23 cellular contexts compared by ENCODE assay signal in genomic region chr7:100023526-100023925, GRCh38. TPM values are rescaled to one million over a fixed set of nuclear protein-coding genes. Genes with fewer than 3 reads are reported as not detected.
DNase-seq lines count a peak whose midpoint lies in the region; ATAC-seq and TF ChIP-seq lines count a peak whose summit lies in the region.
"Had no signal": no experiment of that assay in that cellular context is flagged by ENCODE, and none has a peak within 500 bp of the region (broad histone marks: within the 10 kb centered on the region; RNA-seq: fewer than 3 reads in every experiment).

No MANE protein-coding gene starts in this region.

- H2AFZ ChIP-seq in hepatocyte: no peak overlapping the region

- TF ChIP-seq POLR2A in suprapubic skin (IDR thresholded peaks at IDR 0.05) (no peak), heart left ventricle (IDR thresholded peaks at IDR 0.05) (no peak)

- H4K20me1 ChIP-seq in hepatocyte (ENCODE audit: insufficient read depth, poor library complexity, severe bottlenecking): peaks cover 28% of the 10 kb centered on the region

- no peak for TF ChIP-seq EP300 in suprapubic skin (IDR thresholded peaks at IDR 0.05)

- peak overlapping the region; percentile 19 for H3K27ac Mint-ChIP-seq in activated T-cell treated with anti-CD3 and anti-CD28 coated beads, Interleukin-2, amount 50 U/mL, for 72 hours
- H3K27ac Mint-ChIP-seq in naive thymus-derived CD4-positive, alpha-beta T cell: no peak overlapping the region
- H3K27ac Mint-ChIP-seq: immature natural killer cell, nephron had no signal

- intact Hi-C loops in heart left ventricle (cut with DNase I): no loop called here
- intact Hi-C loops in naive thymus-derived CD4-positive, alpha-beta T cell (cut with micrococcal nuclease): no loop called here

- no peaks in the 10 kb centered on the region for H3K27me3 ChIP-seq in hepatocyte
- H3K27me3 ChIP-seq in suprapubic skin: no peaks in the 10 kb centered on the region
- no peaks in the 10 kb centered on the region for H3K27me3 ChIP-seq in heart left ventricle
- no peaks in the 10 kb centered on the region for H3K27me3 ChIP-seq in naive thymus-derived CD4-positive, alpha-beta T cell (ENCODE audit: control insufficient read depth in 2 of 2, insufficient read depth in 2 of 2, low read length in 2 of 2)
- H3K27me3 ChIP-seq: testis had no signal

- no peak for ATAC-seq in activated T-cell treated with anti-CD3 and anti-CD28 coated beads, Interleukin-2, amount 50 U/mL, for 72 hours (replicated peaks in 1 of 2)
- ATAC-seq in activated T-cell treated with anti-CD3 and anti-CD28 coated beads, Interleukin-2, amount 50 U/mL, for 4 hours: no peak
- no peak for ATAC-seq in heart left ventricle
- no peak for ATAC-seq in naive thymus-derived CD4-positive, alpha-beta T cell
- ATAC-seq: A549, Panc1 had no signal

- H3K4me1 ChIP-seq in hepatocyte (ENCODE audit: insufficient read depth) (peaks cover 5% of the 10 kb centered on the region), suprapubic skin (peaks cover 42% of the 10 kb centered on the region), heart left ventricle (peaks cover 0 to 21% (median 6%) of the 10 kb centered on the region in 12 donors)
- H3K4me1 ChIP-seq in naive thymus-derived CD4-positive, alpha-beta T cell (ENCODE audit: control insufficient read depth in 2 of 2, insufficient read depth in 2 of 2, low read length in 2 of 2): no peaks in the 10 kb centered on the region
- H3K4me1 ChIP-seq: A549 had no signal

- H3K36me3 ChIP-seq in hepatocyte (replicated peaks; ENCODE audit: insufficient read depth, low read depth) (no peaks in the 10 kb centered on the region), suprapubic skin (peaks cover 54% of the 10 kb centered on the region), heart left ventricle (peaks cover 0 to 77% (median 68%) of the 10 kb centered on the region in 9 donors)
- H3K36me3 ChIP-seq in naive thymus-derived CD4-positive, alpha-beta T cell (ENCODE audit: control insufficient read depth in 2 of 3, insufficient read depth in 3 of 3, low read length in 3 of 3): peaks cover 15 to 58% (median 16%) of the 10 kb centered on the region in 3 experiments

- H3K4me2 ChIP-seq in hepatocyte: peak overlapping the region; percentile 8
- H3K4me2 ChIP-seq: A549 had no signal

- 96% methylated on average over 12 of the region's 12 CpGs for whole genome bisulfite sequencing in hepatocyte (ENCODE audit: low lambda C conversion rate, missing lambda C conversion rate)
- WGBS in suprapubic skin: 77% methylated on average over 12 of the region's 12 CpGs
- 90 to 96% (median 95%) methylated on average over 12 of the region's 12 CpGs for WGBS in heart left ventricle, 4 donors

- TF ChIP-seq CTCF in hepatocyte (IDR thresholded peaks at IDR 0.05; ENCODE audit: poor library complexity) (no peak), suprapubic skin (IDR thresholded peaks at IDR 0.05) (no peak), heart left ventricle (IDR thresholded peaks at IDR 0.05) (no peak)

- POLR2A ChIA-PET in naive thymus-derived CD4-positive, alpha-beta T cell (lab: Charles Lee): no interaction called here

- peak overlapping the region; percentile 27 for H3K27ac ChIP-seq in hepatocyte
- H3K27ac ChIP-seq in suprapubic skin: peak overlapping the region; percentile 54
- no peak overlapping the region for H3K27ac ChIP-seq in heart left ventricle
- H3K27ac ChIP-seq in naive thymus-derived CD4-positive, alpha-beta T cell (ENCODE audit: low read depth, low read length): no peak overlapping the region
- H3K27ac ChIP-seq: A549, lower lobe of right lung, testis had no signal

- H3K4me3 Mint-ChIP-seq in activated T-cell treated with anti-CD3 and anti-CD28 coated beads, Interleukin-2, amount 50 U/mL, for 72 hours: no peak overlapping the region
- no peak overlapping the region for H3K4me3 Mint-ChIP-seq in activated T-cell treated with anti-CD3 and anti-CD28 coated beads, Interleukin-2, amount 50 U/mL, for 4 hours
- no peak overlapping the region for H3K4me3 Mint-ChIP-seq in naive thymus-derived CD4-positive, alpha-beta T cell
- H3K4me3 Mint-ChIP-seq: immature natural killer cell, nephron had no signal

- no peaks in the 10 kb centered on the region for H3K27me3 Mint-ChIP-seq in activated T-cell treated with anti-CD3 and anti-CD28 coated beads, Interleukin-2, amount 50 U/mL, for 72 hours (ENCODE audit: low read depth)
- no peaks in the 10 kb centered on the region for H3K27me3 Mint-ChIP-seq in activated T-cell treated with anti-CD3 and anti-CD28 coated beads, Interleukin-2, amount 50 U/mL, for 4 hours (ENCODE audit: low read depth)
- no peaks in the 10 kb centered on the region for H3K27me3 Mint-ChIP-seq in naive thymus-derived CD4-positive, alpha-beta T cell

- no peaks in the 10 kb centered on the region for H3K9me2 ChIP-seq in hepatocyte (replicated peaks; ENCODE audit: insufficient read depth)

- no peak overlapping the region for H3K4me3 ChIP-seq in hepatocyte
- H3K4me3 ChIP-seq in suprapubic skin: no peak overlapping the region
- no peak overlapping the region for H3K4me3 ChIP-seq in heart left ventricle
- no peak overlapping the region for H3K4me3 ChIP-seq in naive thymus-derived CD4-positive, alpha-beta T cell (ENCODE audit: low read length)
- H3K4me3 ChIP-seq: A549, HAP-1, lower lobe of right lung, skin epidermis, testis had no signal

- no peaks in the 10 kb centered on the region for H3K9me3 Mint-ChIP-seq in activated T-cell treated with anti-CD3 and anti-CD28 coated beads, Interleukin-2, amount 50 U/mL, for 72 hours
- no peaks in the 10 kb centered on the region for H3K9me3 Mint-ChIP-seq in activated T-cell treated with anti-CD3 and anti-CD28 coated beads, Interleukin-2, amount 50 U/mL, for 4 hours
- peaks cover 0 to 1% (median 0%) of the 10 kb centered on the region in 11 donors for H3K9me3 Mint-ChIP-seq in naive thymus-derived CD4-positive, alpha-beta T cell
- H3K9me3 Mint-ChIP-seq: immature natural killer cell, nephron had no signal

- peaks cover 74% of the 10 kb centered on the region for H3K79me2 ChIP-seq in hepatocyte

- peaks cover 12 to 38% of the 10 kb centered on the region in 2 donors for H3K36me3 Mint-ChIP-seq in activated T-cell treated with anti-CD3 and anti-CD28 coated beads, Interleukin-2, amount 50 U/mL, for 72 hours (ENCODE audit: insufficient read depth in 2 of 2)
- H3K36me3 Mint-ChIP-seq in activated T-cell treated with anti-CD3 and anti-CD28 coated beads, Interleukin-2, amount 50 U/mL, for 4 hours (ENCODE audit: insufficient read depth): peaks cover 24% of the 10 kb centered on the region
- H3K36me3 Mint-ChIP-seq in naive thymus-derived CD4-positive, alpha-beta T cell: peaks cover 4 to 17% (median 10%) of the 10 kb centered on the region in 5 donors

- CTCF ChIA-PET in naive thymus-derived CD4-positive, alpha-beta T cell (lab: Charles Lee): no interaction called here

- H3K9me3 ChIP-seq in hepatocyte (ENCODE audit: low read depth): no peaks in the 10 kb centered on the region
- no peaks in the 10 kb centered on the region for H3K9me3 ChIP-seq in suprapubic skin
- H3K9me3 ChIP-seq in heart left ventricle: no peaks in the 10 kb centered on the region
- H3K9me3 ChIP-seq in naive thymus-derived CD4-positive, alpha-beta T cell (ENCODE audit: control insufficient read depth in 2 of 3, low read length in 3 of 3): no peaks in the 10 kb centered on the region
- H3K9me3 ChIP-seq: A549, HAP-1, lower lobe of right lung, testis had no signal

- no peak for DNase-seq in activated T-cell treated with anti-CD3 and anti-CD28 coated beads, Interleukin-2, amount 50 U/mL, for 72 hours
- DNase-seq in activated T-cell treated with anti-CD3 and anti-CD28 coated beads, Interleukin-2, amount 50 U/mL, for 4 hours: no peak
- DNase-seq in hepatocyte (ENCODE audit: low spot score) (no peak), suprapubic skin (ENCODE audit: low spot score in 2 of 2) (peak in 1 of 2 donors; percentile 75), heart left ventricle (no peak)
- no peak for DNase-seq in naive thymus-derived CD4-positive, alpha-beta T cell
- DNase-seq: activated CD4-positive, CD25-positive, alpha-beta regulatory T cell; activated effector memory CD4-positive, alpha-beta T cell treated with Interleukin-2 at 50 U/mL for 16 hours; effector CD8-positive, alpha-beta T cell; GDM1; immature natural killer cell; lower lobe of right lung; NCI-H1694; NCI-H82; stimulated activated CD4-positive, alpha-beta T cell treated with anti-CD3 and anti-CD28 coated beads, Interleukin-4, amount 100 ng/mL, for 24 hours; T-helper 9 cell; testis had no signal

- peaks cover 55% of the 10 kb centered on the region for H3K4me1 Mint-ChIP-seq in activated T-cell treated with anti-CD3 and anti-CD28 coated beads, Interleukin-2, amount 50 U/mL, for 72 hours (ENCODE audit: low read depth)
- peaks cover 35% of the 10 kb centered on the region for H3K4me1 Mint-ChIP-seq in activated T-cell treated with anti-CD3 and anti-CD28 coated beads, Interleukin-2, amount 50 U/mL, for 4 hours (ENCODE audit: low read depth)
- peaks cover 8 to 35% (median 23%) of the 10 kb centered on the region in 7 donors for H3K4me1 Mint-ChIP-seq in naive thymus-derived CD4-positive, alpha-beta T cell
- H3K4me1 Mint-ChIP-seq: nephron had no signal

RNA-seq across cellular contexts. Expression of gene ZKSCAN1, which starts 8.1 kb away (rescaled TPM):
- 10 to 100 TPM; 70.3 to 78.2 TPM for total RNA-seq in activated T-cell treated with anti-CD3 and anti-CD28 coated beads, Interleukin-2, amount 50 U/mL, for 72 hours
- 10 to 100 TPM; 30.9 to 32.8 (median 32.3) TPM for total RNA-seq in activated T-cell treated with anti-CD3 and anti-CD28 coated beads, Interleukin-2, amount 50 U/mL, for 4 hours
- total RNA-seq in hepatocyte: 41.1 and 44.0 TPM in 2 replicates
- polyA plus RNA-seq in hepatocyte: 27.0 and 29.2 TPM in 2 replicates
- total RNA-seq in suprapubic skin: 100 to 1,000 TPM in 1 of 4 donors, 10 to 100 TPM in 3; 50.5 to 106 (median 66.4) TPM
- 10 to 100 TPM; 19.4 to 65.5 (median 40.8) TPM for total RNA-seq in heart left ventricle
- 1 to 10 TPM; 8.5 to 9.4 TPM for polyA plus RNA-seq in heart left ventricle
- 100 to 1,000 TPM in 2 of 5 experiments, 10 to 100 TPM in 3; 54.0 to 103 (median 70.1) TPM for total RNA-seq in naive thymus-derived CD4-positive, alpha-beta T cell
- polyA plus RNA-seq in naive thymus-derived CD4-positive, alpha-beta T cell: 10 to 100 TPM; 47.0 to 55.5 TPM

RNA-seq across cellular contexts. Expression of gene ZSCAN21, which starts 26.0 kb away (rescaled TPM):
- 10 to 100 TPM in 1 of 2 donors, 1 to 10 TPM in 1; 8.4 to 12.4 TPM for total RNA-seq in activated T-cell treated with anti-CD3 and anti-CD28 coated beads, Interleukin-2, amount 50 U/mL, for 72 hours
- 1 to 10 TPM; 8.5 to 9.9 (median 9.4) TPM for total RNA-seq in activated T-cell treated with anti-CD3 and anti-CD28 coated beads, Interleukin-2, amount 50 U/mL, for 4 hours
- 9.6 and 10.9 TPM in 2 replicates for total RNA-seq in hepatocyte
- polyA plus RNA-seq in hepatocyte: 11.7 and 12.8 TPM in 2 replicates
- 10 to 100 TPM in 3 of 4 donors, 1 to 10 TPM in 1; 8.9 to 18.5 (median 10.2) TPM for total RNA-seq in suprapubic skin
- total RNA-seq in heart left ventricle: 10 to 100 TPM in 2 of 9 donors, 1 to 10 TPM in 7; 6.2 to 12.1 (median 7.2) TPM
- polyA plus RNA-seq in heart left ventricle: 1 to 10 TPM; 4.4 to 7.2 TPM
- total RNA-seq in naive thymus-derived CD4-positive, alpha-beta T cell: 10 to 100 TPM in 1 of 5 experiments, 1 to 10 TPM in 4; 3.9 to 10.1 (median 6.2) TPM
- polyA plus RNA-seq in naive thymus-derived CD4-positive, alpha-beta T cell: 10 to 100 TPM in 1 of 2 donors, 1 to 10 TPM in 1; 6.8 to 13.4 TPM

RNA-seq across cellular contexts. Expression of gene AZGP1, which starts 47.7 kb away (rescaled TPM):
- not detected for total RNA-seq in activated T-cell treated with anti-CD3 and anti-CD28 coated beads, Interleukin-2, amount 50 U/mL, for 72 hours
- total RNA-seq in activated T-cell treated with anti-CD3 and anti-CD28 coated beads, Interleukin-2, amount 50 U/mL, for 4 hours: under 1 TPM; 0.34 to 0.63 (median 0.46) TPM
- 46.1 and 52.6 TPM in 2 replicates for total RNA-seq in hepatocyte
- 44.3 and 73.6 TPM in 2 replicates for polyA plus RNA-seq in hepatocyte
- 1,000 to 10,000 TPM in 1 of 4 donors, 100 to 1,000 TPM in 3; 529 to 1,010 (median 610) TPM for total RNA-seq in suprapubic skin
- 100 to 1,000 TPM in 4 of 9 donors, 10 to 100 TPM in 5; 31.8 to 214 (median 95.4) TPM for total RNA-seq in heart left ventricle
- 100 to 1,000 TPM in 1 of 2 donors, 10 to 100 TPM in 1; 99.1 to 146 TPM for polyA plus RNA-seq in heart left ventricle
- not detected for total RNA-seq in naive thymus-derived CD4-positive, alpha-beta T cell
- not detected for polyA plus RNA-seq in naive thymus-derived CD4-positive, alpha-beta T cell
- total RNA-seq: activated CD8-positive, alpha-beta memory T cell treated with anti-CD3 and anti-CD28 coated beads for 36 hours had no signal
- polyA plus RNA-seq: immature natural killer cell had no signal

RNA-seq across cellular contexts. Expression of gene ZNF3, which starts 58.0 kb away (rescaled TPM):
- total RNA-seq in activated T-cell treated with anti-CD3 and anti-CD28 coated beads, Interleukin-2, amount 50 U/mL, for 72 hours: 10 to 100 TPM; 23.1 to 24.2 TPM
- 10 to 100 TPM; 18.8 to 21.8 (median 21.6) TPM for total RNA-seq in activated T-cell treated with anti-CD3 and anti-CD28 coated beads, Interleukin-2, amount 50 U/mL, for 4 hours
- total RNA-seq in hepatocyte: 30.1 and 35.6 TPM in 2 replicates
- 20.7 and 28.3 TPM in 2 replicates for polyA plus RNA-seq in hepatocyte
- 10 to 100 TPM; 13.2 to 30.3 (median 24.4) TPM for total RNA-seq in suprapubic skin
- total RNA-seq in heart left ventricle: 10 to 100 TPM; 11.7 to 21.2 (median 15.2) TPM
- 10 to 100 TPM; 11.2 to 11.5 TPM for polyA plus RNA-seq in heart left ventricle
- total RNA-seq in naive thymus-derived CD4-positive, alpha-beta T cell: 10 to 100 TPM; 29.1 to 48.0 (median 35.0) TPM
- 10 to 100 TPM; 20.3 to 37.6 TPM for polyA plus RNA-seq in naive thymus-derived CD4-positive, alpha-beta T cell

Comparison
In these comparisons a context has a peak if more than half of its experiments do, and no peak if none do; other contexts are left out.
1. H3K27ac ChIP-seq: peak in hepatocyte (single experiment) and suprapubic skin (single experiment); none in heart left ventricle (0 of 12) and naive thymus-derived CD4-positive, alpha-beta T cell (single experiment).
2. RNA of gene AZGP1, which starts 47.7 kb away (total RNA-seq): 529 to 1,010 TPM in suprapubic skin, 31.8 to 214 TPM in heart left ventricle and 46.1 to 52.6 TPM in hepatocyte; 0.34 to 0.63 TPM in activated T-cell treated with anti-CD3 and anti-CD28 coated beads, Interleukin-2, amount 50 U/mL, for 4 hours, not detected in activated T-cell treated with anti-CD3 and anti-CD28 coated beads, Interleukin-2, amount 50 U/mL, for 72 hours and not detected in naive thymus-derived CD4-positive, alpha-beta T cell; every median in the first group is over 10 times any median in the second.